Comparison of ENCODE assay signal across 8 cellular contexts in genomic region chr6:5379647-5380242, GRCh38.
A peak's percentile ranks its signal among the peaks of the same experiment; 100 is the strongest.
DNase-seq lines count a peak whose midpoint lies in the region; ATAC-seq and TF ChIP-seq lines count a peak whose summit lies in the region.

No MANE protein-coding gene starts in this region.

- H3K36me3 ChIP-seq in PC-9 (ENCODE audit: low read depth) (no peaks in the 10 kb centered on the region), esophagus muscularis mucosa (no peaks in the 10 kb centered on the region)

- no peak for TF ChIP-seq EP300 in esophagus muscularis mucosa (IDR thresholded peaks at IDR 0.05)

- H2AFZ ChIP-seq in PC-9, result no peak overlapping the region

- DNase-seq in CD1c-positive myeloid dendritic cell (ENCODE audit: extremely low spot score), result peak; percentile 50
- DNase-seq in PC-9, result peak in 1 of 2 experiments; percentile 22
- DNase-seq in esophagus muscularis mucosa (ENCODE audit: extremely low spot score), result no peak
- DNase-seq in stimulated activated CD4-positive, alpha-beta T cell treated with anti-CD3 and anti-CD28 coated beads, TNF-alpha, amount 100 ng/mL, for 24 hours (ENCODE audit: low read depth in 3 of 3), result peak in 2 of 3 experiments; percentile 3 to 5
- DNase-seq in substantia nigra (lab: John Stamatoyannopoulos, UW), result no peak

- H3K27me3 ChIP-seq in PC-9 (ENCODE audit: insufficient read depth, low read depth) (no peaks in the 10 kb centered on the region), esophagus muscularis mucosa (no peaks in the 10 kb centered on the region)

- TF ChIP-seq POLR2A in esophagus muscularis mucosa (IDR thresholded peaks at IDR 0.05; ENCODE audit: low read depth), result no peak

- 60% methylated on average over 3 of the region's 3 CpGs for WGBS in esophagus muscularis mucosa

- ATAC-seq in GM19351 (IDR thresholded peaks at IDR 0.05; ENCODE audit: unreplicated experiment), result peak; percentile 43
- ATAC-seq in HG03442 (IDR thresholded peaks at IDR 0.05; ENCODE audit: unreplicated experiment), result no peak
- no peak for ATAC-seq in HG03025 (IDR thresholded peaks at IDR 0.05; ENCODE audit: low FRiP score, unreplicated experiment)

- no peaks in the 10 kb centered on the region for H3K79me2 ChIP-seq in PC-9 (ENCODE audit: low read depth)

- CTCF ChIA-PET in PC-9 (lab: Charles Lee), result interaction anchor here (0.6 to 1.1 kb wide), 5 partner anchors 33 to 1373 kb away, joined by 3 to 9 read pairs (median 3); no protein-coding TSS in a partner anchor

- H3K4me1 ChIP-seq in PC-9 (replicated peaks; ENCODE audit: insufficient read depth) (no peaks in the 10 kb centered on the region), esophagus muscularis mucosa (no peaks in the 10 kb centered on the region)

- H3K4me3 ChIP-seq in PC-9 (no peak overlapping the region), esophagus muscularis mucosa (no peak overlapping the region)

- H3K9me2 ChIP-seq in PC-9 (ENCODE audit: insufficient read depth), result no peaks in the 10 kb centered on the region

- BruUV-seq in PC-9 (replicated peaks; lab: Mats Ljungman, UMichigan), result no TSS peak

- TF ChIP-seq CTCF in PC-9 (conservative IDR thresholded peaks at IDR 0.05) (peak; percentile 72), esophagus muscularis mucosa (IDR thresholded peaks at IDR 0.05) (peak in 2 of 3 experiments; percentile 6 to 25)

- H3K4me2 ChIP-seq in PC-9, result no peak overlapping the region

- H3K9me3 ChIP-seq in PC-9 (ENCODE audit: insufficient read depth, low read depth), result no peaks in the 10 kb centered on the region
- no peaks in the 10 kb centered on the region for H3K9me3 ChIP-seq in esophagus muscularis mucosa

- POLR2A ChIA-PET in PC-9 (lab: Charles Lee; ENCODE audit: unreplicated experiment), result no interaction called here

- H3K27ac ChIP-seq in PC-9 (no peak overlapping the region), esophagus muscularis mucosa (replicated peaks in 1 of 4) (no peak overlapping the region), substantia nigra (ENCODE audit: low read depth, low read length, poor library complexity, severe bottlenecking) (no peak overlapping the region)

- no peaks in the 10 kb centered on the region for H3F3A ChIP-seq in PC-9 (ENCODE audit: insufficient read depth, low read depth)

- no peaks in the 10 kb centered on the region for H4K20me1 ChIP-seq in PC-9 (ENCODE audit: insufficient read depth)

- intact Hi-C loops in PC-9 (cut with micrococcal nuclease; ENCODE audit: unreplicated experiment) (loop anchor here (5.0 kb wide), 2 partner anchors 237 to 322 kb away; no protein-coding TSS in a partner anchor), esophagus muscularis mucosa (cut with DNase I) (no loop called here)

Comparison
In these comparisons a context has a peak if more than half of its experiments do, and no peak if none do; other contexts are left out.
1. DNase-seq: peak in CD1c-positive myeloid dendritic cell (single experiment) and stimulated activated CD4-positive, alpha-beta T cell treated with anti-CD3 and anti-CD28 coated beads, TNF-alpha, amount 100 ng/mL, for 24 hours (2 of 3); none in esophagus muscularis mucosa (single experiment) and substantia nigra (0 of 49).